In genomic region chr2:6958616-6959235, GRCh38 we compare ENCODE assay signal across 17 cellular contexts. TPM values are rescaled to one million over a fixed set of nuclear protein-coding genes. Genes with fewer than 3 reads are reported as not detected.
A peak's percentile ranks its signal among the peaks of the same experiment; 100 is the strongest.
DNase-seq lines count a peak whose midpoint lies in the region; ATAC-seq and TF ChIP-seq lines count a peak whose summit lies in the region.
"Had no signal": no experiment of that assay in that cellular context is flagged by ENCODE, and none has a peak within 500 bp of the region (broad histone marks: within the 10 kb centered on the region; RNA-seq: fewer than 3 reads in every experiment).

No MANE protein-coding gene starts in this region.

- peaks cover 21% of the 10 kb centered on the region for H3K36me3 Mint-ChIP-seq in neural crest cell (ENCODE audit: low read depth)

- no peak for TF ChIP-seq POLR2A in vagina (IDR thresholded peaks at IDR 0.05)

- peaks cover 53% of the 10 kb centered on the region for H3K4me1 ChIP-seq in vagina
- H3K4me1 ChIP-seq: Caco-2, right lobe of liver had no signal

- TF ChIP-seq CTCF in neural crest cell (conservative IDR thresholded peaks at IDR 0.05) (no peak), vagina (IDR thresholded peaks at IDR 0.05) (no peak)

- no peaks in the 10 kb centered on the region for H3K9me3 Mint-ChIP-seq in neural crest cell
- H3K9me3 Mint-ChIP-seq: activated CD4-positive, alpha-beta memory T cell treated with anti-CD3 and anti-CD28 coated beads, Interleukin-2, amount 10 ng/mL, durations not matched to agents 7 days and 5 days; immature natural killer cell had no signal

- no peak overlapping the region for H3K4me3 Mint-ChIP-seq in neural crest cell
- H3K4me3 Mint-ChIP-seq: activated CD4-positive, alpha-beta memory T cell treated with anti-CD3 and anti-CD28 coated beads, Interleukin-2, amount 10 ng/mL, durations not matched to agents 7 days and 5 days; immature natural killer cell had no signal

- H3K27ac Mint-ChIP-seq in neural crest cell (ENCODE audit: unreplicated experiment): peak overlapping the region; percentile 81
- H3K27ac Mint-ChIP-seq: activated CD4-positive, alpha-beta memory T cell treated with anti-CD3 and anti-CD28 coated beads, Interleukin-2, amount 10 ng/mL, durations not matched to agents 7 days and 5 days; immature natural killer cell had no signal

- no peak for DNase-seq in Right ventricle myocardium superior
- DNase-seq in left cardiac atrium: no peak
- no peak for DNase-seq in neural crest cell (ENCODE audit: low read depth, low spot score)
- peak; percentile 67 to 93 for DNase-seq in vagina (ENCODE audit: extremely low spot score in 2 of 2)
- DNase-seq: activated CD4-positive, alpha-beta memory T cell treated with anti-CD3 and anti-CD28 coated beads, Interleukin-2, amount 10 ng/mL, durations not matched to agents 7 days and 5 days; Caco-2; dermis blood vessel endothelial cell; immature natural killer cell; NK-92 treated with Interleukin-12 subunit alpha and Interleukin-12 subunit beta, amount 100 ng/mL, for 24 hours; RPMI8226; stimulated activated CD4-positive, alpha-beta T cell treated with anti-CD3 and anti-CD28 coated beads, Interleukin-1b, Interleukin-23, amount 100 ng/mL, for 48 hours; SW 1271 had no signal

- peaks cover 27% of the 10 kb centered on the region for H3K4me1 Mint-ChIP-seq in neural crest cell
- H3K4me1 Mint-ChIP-seq: activated CD4-positive, alpha-beta memory T cell treated with anti-CD3 and anti-CD28 coated beads, Interleukin-2, amount 10 ng/mL, durations not matched to agents 7 days and 5 days had no signal

- no peaks in the 10 kb centered on the region for H3K36me3 ChIP-seq in vagina
- H3K36me3 ChIP-seq: right lobe of liver had no signal

- ATAC-seq in Right ventricle myocardium superior (ENCODE audit: poor library complexity) (peak; percentile 19), left cardiac atrium (no peak), HG03469 (IDR thresholded peaks at IDR 0.05; ENCODE audit: unreplicated experiment) (no peak), HG02970 (IDR thresholded peaks at IDR 0.05; ENCODE audit: low FRiP score, unreplicated experiment) (no peak), GM21526 (IDR thresholded peaks at IDR 0.05; ENCODE audit: low FRiP score, unreplicated experiment) (no peak)
- ATAC-seq: right lobe of liver had no signal

- intact Hi-C loops in Right ventricle myocardium superior (cut with DNase I): no loop called here
- intact Hi-C loops in left cardiac atrium (cut with DNase I): no loop called here
- intact Hi-C loops in vagina (cut with DNase I): no loop called here

- no peaks in the 10 kb centered on the region for H3K27me3 Mint-ChIP-seq in neural crest cell (ENCODE audit: low read depth)
- H3K27me3 Mint-ChIP-seq: activated CD4-positive, alpha-beta memory T cell treated with anti-CD3 and anti-CD28 coated beads, Interleukin-2, amount 10 ng/mL, durations not matched to agents 7 days and 5 days had no signal

- no peaks in the 10 kb centered on the region for H3K9me3 ChIP-seq in vagina
- H3K9me3 ChIP-seq: Caco-2, right lobe of liver had no signal

- peak overlapping the region; percentile 33 for H3K27ac ChIP-seq in cingulate gyrus (ENCODE audit: low read depth, low read length)
- H3K27ac ChIP-seq in vagina: peak overlapping the region; percentile 76
- H3K27ac ChIP-seq: right lobe of liver had no signal

- no peak overlapping the region for H3K4me3 ChIP-seq in vagina
- H3K4me3 ChIP-seq: right lobe of liver had no signal

- H3K27me3 ChIP-seq in vagina: no peaks in the 10 kb centered on the region
- H3K27me3 ChIP-seq: right lobe of liver had no signal

RNA-seq across cellular contexts. Expression of gene RNF144A, which starts 41.5 kb away (rescaled TPM):
- total RNA-seq in Right ventricle myocardium superior: 14.5 TPM
- total RNA-seq in left cardiac atrium: 10 to 100 TPM in 1 of 2 donors, 1 to 10 TPM in 1; 4.4 to 10.4 TPM
- total RNA-seq in neural crest cell: 49.6 and 49.9 TPM in 2 replicates
- total RNA-seq in vagina: 17.2 TPM

Comparison
In these comparisons a context has a peak if more than half of its experiments do, and no peak if none do; other contexts are left out.
1. DNase-seq: peak in vagina (2 of 2); none in Right ventricle myocardium superior (single experiment), left cardiac atrium (single experiment) and neural crest cell (single experiment).